ENCODE assay signal across 12 cellular contexts in genomic region chr17:75668489-75668888, GRCh38. TPM values are rescaled to one million over a fixed set of nuclear protein-coding genes. Genes with fewer than 3 reads are reported as not detected.
A peak's percentile ranks its signal among the peaks of the same experiment; 100 is the strongest.
DNase-seq lines count a peak whose midpoint lies in the region; ATAC-seq and TF ChIP-seq lines count a peak whose summit lies in the region.
"Had no signal": no experiment of that assay in that cellular context is flagged by ENCODE, and none has a peak within 500 bp of the region (broad histone marks: within the 10 kb centered on the region; RNA-seq: fewer than 3 reads in every experiment).

No MANE protein-coding gene starts in this region.

- peak overlapping the region; percentile 10 to 45 for H3K27ac Mint-ChIP-seq in stimulated activated naive CD8-positive, alpha-beta T cell treated with anti-CD3 and anti-CD28 coated beads, Interleukin-15, amount 100 ng/mL, for 72 hours
- H3K27ac Mint-ChIP-seq: CD8-positive, alpha-beta T cell had no signal

- H3K9me2 ChIP-seq in SU-DHL-6 (replicated peaks; ENCODE audit: insufficient read depth, low read length) = no peaks in the 10 kb centered on the region

- H3K4me3 ChIP-seq in SU-DHL-6 (ENCODE audit: insufficient read depth, low read length, poor library complexity, severe bottlenecking) = peak overlapping the region; percentile 95
- 0 out of 2 replicates have a peak overlapping the region, but pooled peaks have one; percentile 97 for H3K4me3 ChIP-seq in iPS-18c (ENCODE audit: insufficient read depth, low read depth, low read length)
- peak overlapping the region; percentile 97 for H3K4me3 ChIP-seq in thoracic aorta

- peaks cover 16 to 19% of the 10 kb centered on the region in 2 donors for H3K4me1 ChIP-seq in thoracic aorta (ENCODE audit: control insufficient read depth in 1 of 2, low read depth in 2 of 2)

- H3F3A ChIP-seq in SU-DHL-6 (ENCODE audit: insufficient read depth) = peaks cover 23% of the 10 kb centered on the region

- no peak overlapping the region for H3K4me3 Mint-ChIP-seq in stimulated activated naive CD8-positive, alpha-beta T cell treated with anti-CD3 and anti-CD28 coated beads, Interleukin-15, amount 100 ng/mL, for 72 hours
- H3K4me3 Mint-ChIP-seq: CD8-positive, alpha-beta T cell had no signal

- H3K27me3 Mint-ChIP-seq in stimulated activated naive CD8-positive, alpha-beta T cell treated with anti-CD3 and anti-CD28 coated beads, Interleukin-15, amount 100 ng/mL, for 72 hours = no peaks in the 10 kb centered on the region

- no peaks in the 10 kb centered on the region for H3K27me3 ChIP-seq in SU-DHL-6 (ENCODE audit: low read length)
- no peaks in the 10 kb centered on the region for H3K27me3 ChIP-seq in thoracic aorta (replicated peaks; ENCODE audit: insufficient read depth)

- no peak for ATAC-seq in stimulated activated naive CD8-positive, alpha-beta T cell treated with anti-CD3 and anti-CD28 coated beads, Interleukin-15, amount 100 ng/mL, for 72 hours
- no peak for ATAC-seq in stimulated activated naive CD8-positive, alpha-beta T cell treated with anti-CD3 and anti-CD28 coated beads, Interleukin-15, Interleukin-2, amounts not matched to agents 100 U/mL and 50 U/mL, for 24 hours
- ATAC-seq in thoracic aorta (ENCODE audit: insufficient number of reproducible peaks, low FRiP score, low read depth) = no peak
- ATAC-seq in HG03457 (IDR thresholded peaks at IDR 0.05; ENCODE audit: unreplicated experiment) = no peak
- ATAC-seq: CD8-positive, alpha-beta T cell had no signal

- H3K36me3 ChIP-seq in SU-DHL-6 (ENCODE audit: low read length) = peaks cover 17% of the 10 kb centered on the region; the same call in 1 of the 2 replicates
- peaks cover 36% of the 10 kb centered on the region for H3K36me3 ChIP-seq in thoracic aorta

- peaks cover 62% of the 10 kb centered on the region for H3K79me2 ChIP-seq in SU-DHL-6 (ENCODE audit: insufficient read depth, low read length)

- H3K9me3 Mint-ChIP-seq in stimulated activated naive CD8-positive, alpha-beta T cell treated with anti-CD3 and anti-CD28 coated beads, Interleukin-15, amount 100 ng/mL, for 72 hours = no peaks in the 10 kb centered on the region
- H3K9me3 Mint-ChIP-seq: CD8-positive, alpha-beta T cell had no signal

- no peak overlapping the region for H2AFZ ChIP-seq in SU-DHL-6 (ENCODE audit: low read depth, low read length, severe bottlenecking)

- TF ChIP-seq CTCF in SU-DHL-6 (IDR thresholded peaks at IDR 0.05; ENCODE audit: insufficient read depth, low read length, poor library complexity, severe bottlenecking) (no peak), thoracic aorta (IDR thresholded peaks at IDR 0.05) (no peak)

- peaks cover 33% of the 10 kb centered on the region for H3K4me1 Mint-ChIP-seq in stimulated activated naive CD8-positive, alpha-beta T cell treated with anti-CD3 and anti-CD28 coated beads, Interleukin-15, amount 100 ng/mL, for 72 hours

- H3K9ac ChIP-seq in SU-DHL-6 (ENCODE audit: low read length) = peak overlapping the region; percentile 76

- peak overlapping the region; percentile 98 for H3K4me2 ChIP-seq in SU-DHL-6 (ENCODE audit: low read depth, low read length, poor library complexity, severe bottlenecking)

- H3K27ac ChIP-seq in SU-DHL-6 (ENCODE audit: low read depth, low read length) (no peak overlapping the region), thoracic aorta (no peak overlapping the region)

- H4K20me1 ChIP-seq in SU-DHL-6 (ENCODE audit: low read depth, low read length) = no peaks in the 10 kb centered on the region

- H3K9me3 ChIP-seq in SU-DHL-6 (ENCODE audit: insufficient read depth, low read length) (no peaks in the 10 kb centered on the region), iPS-18c (ENCODE audit: control insufficient read depth, insufficient read depth, low read length) (no peaks in the 10 kb centered on the region), thoracic aorta (no peaks in the 10 kb centered on the region)

- DNase-seq in stimulated activated naive CD8-positive, alpha-beta T cell treated with anti-CD3 and anti-CD28 coated beads, Interleukin-15, amount 100 ng/mL, for 72 hours = no peak
- DNase-seq in stimulated activated naive CD8-positive, alpha-beta T cell treated with anti-CD3 and anti-CD28 coated beads, Interleukin-15, Interleukin-2, amounts not matched to agents 100 U/mL and 50 U/mL, for 24 hours = no peak
- no peak for DNase-seq in thoracic aorta (ENCODE audit: low spot score)
- no peak for DNase-seq in activated CD8-positive, alpha-beta memory T cell treated with anti-CD3 and anti-CD28 coated beads, Interleukin-2, amount 50 U/mL, for 48 hours
- no peak for DNase-seq in NCI-H524 (lab: John Stamatoyannopoulos, UW)
- DNase-seq: activated gamma-delta T cell; CD8-positive, alpha-beta T cell; effector CD4-positive, alpha-beta T cell; MV-4-11 had no signal

RNA-seq across cellular contexts. Expression of gene SAP30BP, which starts 1.4 kb away (rescaled TPM):
- 10 to 100 TPM; 65.1 to 70.4 TPM for total RNA-seq in thoracic aorta

RNA-seq across cellular contexts. Expression of gene RECQL5, which starts 1.5 kb away (rescaled TPM):
- total RNA-seq in thoracic aorta = 10 to 100 TPM; 12.6 to 29.9 TPM

RNA-seq across cellular contexts. Expression of gene SMIM5, which starts 35.3 kb away (rescaled TPM):
- total RNA-seq in thoracic aorta = under 1 TPM; 0.27 to 0.28 TPM

RNA-seq across cellular contexts. Expression of gene ITGB4, which starts 52.8 kb away (rescaled TPM):
- total RNA-seq in thoracic aorta = 10 to 100 TPM; 11.6 to 21.1 TPM
